Comparison of ENCODE assay signal across 18 cellular contexts in the genomic region with DNA sequence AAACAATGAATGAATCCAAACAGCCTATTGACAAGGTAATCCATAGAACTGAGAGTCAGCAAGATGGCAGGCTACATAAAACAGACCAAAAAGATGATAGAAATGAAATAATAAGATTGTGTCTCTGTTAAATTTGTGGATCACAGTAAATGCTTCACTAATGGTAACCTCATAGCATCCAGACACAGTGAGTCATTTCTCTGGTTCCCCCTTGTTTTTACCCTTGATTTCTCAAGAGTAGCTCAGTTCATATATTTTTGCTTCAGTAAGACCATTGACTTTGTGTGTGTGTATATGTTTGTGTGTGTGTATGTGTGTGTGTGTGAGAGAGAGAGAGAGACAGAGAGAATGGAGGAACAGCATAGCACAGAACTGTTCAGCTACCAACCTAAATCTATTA.
"Had no signal": no experiment of that assay in that cellular context is flagged by ENCODE, and none has a peak within 500 bp of the region (broad histone marks: within the 10 kb centered on the region; RNA-seq: fewer than 3 reads in every experiment).

No MANE protein-coding gene starts in this region.

- H3K36me3 ChIP-seq: ascending aorta, colonic mucosa, transverse colon, vagina had no signal

- H3K79me2 ChIP-seq: hepatocyte had no signal

- H3K4me1 ChIP-seq: colonic mucosa, transverse colon, vagina had no signal

- H3K27me3 ChIP-seq: ascending aorta, colonic mucosa, esophagus muscularis mucosa, hepatocyte, transverse colon, vagina had no signal

- H3K4me2 ChIP-seq: hepatocyte had no signal

- H3K27ac ChIP-seq: ascending aorta, colonic mucosa, esophagus muscularis mucosa, hepatocyte, transverse colon, vagina had no signal

- H2AFZ ChIP-seq: hepatocyte had no signal

- DNase-seq: activated CD4-positive, alpha-beta T cell treated with anti-CD3 and anti-CD28 coated beads, Interleukin-2, amount 50 U/mL, for 4 hours; activated CD4-positive, CD25-positive, alpha-beta regulatory T cell treated with anti-CD3 and anti-CD28 coated beads, Interleukin-2, amount 50 U/mL, for 72 hours; activated naive CD4-positive, alpha-beta T cell treated with anti-CD3 and anti-CD28 coated beads for 36 hours; activated naive CD8-positive, alpha-beta T cell treated with anti-CD3 and anti-CD28 coated beads, Interleukin-2, amount 50 U/mL, for 24 hours; colonic mucosa; kidney; right cardiac atrium; small intestine; stimulated activated CD4-positive, alpha-beta T cell treated with anti-CD3 and anti-CD28 coated beads, Interleukin-4, amount 100 ng/mL, for 24 hours; stimulated activated naive CD4-positive, alpha-beta T cell; substantia nigra; T-cell; T1000; transverse colon had no signal

- H3K4me3 ChIP-seq: ascending aorta, colonic mucosa, esophagus muscularis mucosa, hepatocyte, transverse colon, vagina had no signal

- H3K9me3 ChIP-seq: colonic mucosa, transverse colon, vagina had no signal
